In the genomic region with DNA sequence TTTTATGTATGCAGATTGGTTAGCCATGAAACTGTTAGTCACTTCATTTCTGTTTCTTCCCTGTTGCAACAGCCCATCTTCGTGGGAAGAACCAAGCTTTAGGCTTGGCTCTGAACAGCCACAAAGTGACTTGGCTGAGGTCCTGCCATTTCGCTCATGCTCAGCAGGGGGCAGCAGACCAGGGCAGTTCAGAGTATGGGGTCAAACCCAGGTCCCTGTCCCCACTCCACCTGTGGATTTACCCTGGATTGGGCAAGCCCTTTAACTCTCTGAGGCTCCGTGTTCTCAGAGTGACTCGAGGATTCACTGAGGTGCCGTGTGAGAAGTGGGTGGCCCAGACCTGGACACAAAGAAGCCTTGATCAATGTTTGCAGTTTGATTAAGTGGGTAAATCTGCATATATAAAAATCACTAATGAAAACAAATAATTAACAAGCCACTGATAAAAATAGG, we compare ENCODE assay signal across 1 cellular context.
TF ChIP-seq lines count a peak whose summit lies in the region.

No MANE protein-coding gene starts in this region.

TF ChIP-seq in HepG2, 621 proteins besides CTCF, POLR2A, EP300 and RAD21 (continued from another document and continues in another):
- TF ChIP-seq ZBTB40 (IDR thresholded peaks at IDR 0.05), result no peak
- no peak for TF ChIP-seq ZBTB40 (CRISPR knock-in tag; IDR thresholded peaks at IDR 0.05)
- TF ChIP-seq ZNF713 (CRISPR knock-in tag; IDR thresholded peaks at IDR 0.05), result no peak
- TF ChIP-seq ZNF484 (CRISPR knock-in tag; IDR thresholded peaks at IDR 0.05; ENCODE audit: borderline replicate concordance, low read depth), result no peak
- TF ChIP-seq ZNF44 (CRISPR knock-in tag; IDR thresholded peaks at IDR 0.05), result no peak
- TF ChIP-seq, protein P1, sequence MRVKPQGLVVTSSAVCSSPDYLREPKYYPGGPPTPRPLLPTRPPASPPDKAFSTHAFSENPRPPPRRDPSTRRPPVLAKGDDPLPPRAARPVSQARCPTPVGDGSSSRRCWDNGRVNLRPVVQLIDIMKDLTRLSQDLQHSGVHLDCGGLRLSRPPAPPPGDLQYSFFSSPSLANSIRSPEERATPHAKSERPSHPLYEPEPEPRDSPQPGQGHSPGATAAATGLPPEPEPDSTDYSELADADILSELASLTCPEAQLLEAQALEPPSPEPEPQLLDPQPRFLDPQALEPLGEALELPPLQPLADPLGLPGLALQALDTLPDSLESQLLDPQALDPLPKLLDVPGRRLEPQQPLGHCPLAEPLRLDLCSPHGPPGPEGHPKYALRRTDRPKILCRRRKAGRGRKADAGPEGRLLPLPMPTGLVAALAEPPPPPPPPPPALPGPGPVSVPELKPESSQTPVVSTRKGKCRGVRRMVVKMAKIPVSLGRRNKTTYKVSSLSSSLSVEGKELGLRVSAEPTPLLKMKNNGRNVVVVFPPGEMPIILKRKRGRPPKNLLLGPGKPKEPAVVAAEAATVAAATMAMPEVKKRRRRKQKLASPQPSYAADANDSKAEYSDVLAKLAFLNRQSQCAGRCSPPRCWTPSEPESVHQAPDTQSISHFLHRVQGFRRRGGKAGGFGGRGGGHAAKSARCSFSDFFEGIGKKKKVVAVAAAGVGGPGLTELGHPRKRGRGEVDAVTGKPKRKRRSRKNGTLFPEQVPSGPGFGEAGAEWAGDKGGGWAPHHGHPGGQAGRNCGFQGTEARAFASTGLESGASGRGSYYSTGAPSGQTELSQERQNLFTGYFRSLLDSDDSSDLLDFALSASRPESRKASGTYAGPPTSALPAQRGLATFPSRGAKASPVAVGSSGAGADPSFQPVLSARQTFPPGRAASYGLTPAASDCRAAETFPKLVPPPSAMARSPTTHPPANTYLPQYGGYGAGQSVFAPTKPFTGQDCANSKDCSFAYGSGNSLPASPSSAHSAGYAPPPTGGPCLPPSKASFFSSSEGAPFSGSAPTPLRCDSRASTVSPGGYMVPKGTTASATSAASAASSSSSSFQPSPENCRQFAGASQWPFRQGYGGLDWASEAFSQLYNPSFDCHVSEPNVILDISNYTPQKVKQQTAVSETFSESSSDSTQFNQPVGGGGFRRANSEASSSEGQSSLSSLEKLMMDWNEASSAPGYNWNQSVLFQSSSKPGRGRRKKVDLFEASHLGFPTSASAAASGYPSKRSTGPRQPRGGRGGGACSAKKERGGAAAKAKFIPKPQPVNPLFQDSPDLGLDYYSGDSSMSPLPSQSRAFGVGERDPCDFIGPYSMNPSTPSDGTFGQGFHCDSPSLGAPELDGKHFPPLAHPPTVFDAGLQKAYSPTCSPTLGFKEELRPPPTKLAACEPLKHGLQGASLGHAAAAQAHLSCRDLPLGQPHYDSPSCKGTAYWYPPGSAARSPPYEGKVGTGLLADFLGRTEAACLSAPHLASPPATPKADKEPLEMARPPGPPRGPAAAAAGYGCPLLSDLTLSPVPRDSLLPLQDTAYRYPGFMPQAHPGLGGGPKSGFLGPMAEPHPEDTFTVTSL (CRISPR knock-in tag; IDR thresholded peaks at IDR 0.05; ENCODE audit: borderline replicate concordance), result no peak
- 0 out of 2 replicates have a peak, but pooled peaks have one; percentile 31 for TF ChIP-seq ZNF451 (CRISPR knock-in tag; IDR thresholded peaks at IDR 0.05)
- TF ChIP-seq MEIS2 (CRISPR knock-in tag; IDR thresholded peaks at IDR 0.05), result 0 out of 2 replicates have a peak, but pooled peaks have one; percentile 33
- peak; percentile 95 for TF ChIP-seq THRA (CRISPR knock-in tag; IDR thresholded peaks at IDR 0.05; ENCODE audit: borderline replicate concordance)
- TF ChIP-seq RERE (CRISPR knock-in tag; IDR thresholded peaks at IDR 0.05; ENCODE audit: low read depth), result no peak
- no peak for TF ChIP-seq ZC3H13 (CRISPR knock-in tag; IDR thresholded peaks at IDR 0.05)
- TF ChIP-seq ATAD3A (CRISPR knock-in tag; IDR thresholded peaks at IDR 0.05), result no peak
- TF ChIP-seq, protein P2, sequence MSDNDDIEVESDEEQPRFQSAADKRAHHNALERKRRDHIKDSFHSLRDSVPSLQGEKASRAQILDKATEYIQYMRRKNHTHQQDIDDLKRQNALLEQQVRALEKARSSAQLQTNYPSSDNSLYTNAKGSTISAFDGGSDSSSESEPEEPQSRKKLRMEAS (IDR thresholded peaks at IDR 0.05), result no peak
- TF ChIP-seq ZNF615 (CRISPR knock-in tag; IDR thresholded peaks at IDR 0.05; ENCODE audit: borderline replicate concordance), result no peak
- TF ChIP-seq CSRNP1 (CRISPR knock-in tag; IDR thresholded peaks at IDR 0.05), result no peak
- TF ChIP-seq HMGXB3 (CRISPR knock-in tag; IDR thresholded peaks at IDR 0.05; ENCODE audit: borderline replicate concordance), result no peak
- no peak for TF ChIP-seq TOE1 (CRISPR knock-in tag; IDR thresholded peaks at IDR 0.05)
- no peak for TF ChIP-seq ZNF224 (CRISPR knock-in tag; IDR thresholded peaks at IDR 0.05)
